8 cellular contexts compared by ENCODE assay signal in the genomic region with DNA sequence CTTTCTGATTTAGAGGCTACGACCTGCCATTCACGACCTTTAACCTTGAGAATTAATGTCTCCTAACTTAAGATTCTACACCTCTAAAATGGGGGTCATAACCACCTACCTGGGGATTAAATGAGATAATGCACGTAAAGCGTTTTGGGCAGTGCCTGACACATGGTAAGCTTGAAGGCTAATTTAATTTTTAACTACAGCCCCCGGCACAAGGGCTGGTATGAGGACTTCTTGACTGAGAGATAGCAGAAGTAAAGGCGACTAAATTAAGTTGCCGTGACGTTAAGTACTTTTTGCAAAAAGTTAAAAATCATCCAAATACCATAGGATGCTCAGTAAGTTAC. TPM values are rescaled to one million over a fixed set of nuclear protein-coding genes. Genes with fewer than 3 reads are reported as not detected.
DNase-seq lines count a peak whose midpoint lies in the region; ATAC-seq, FAIRE-seq and TF ChIP-seq lines count a peak whose summit lies in the region.

No MANE protein-coding gene starts in this region.

- DNase-seq in BJ (ENCODE audit: low read depth) (no peak), LNCaP clone FGC (ENCODE audit: low read depth) (no peak), dorsolateral prefrontal cortex (no peak), HCEC 1CT (no peak), GM12891 (ENCODE audit: insufficient read length, low spot score) (no peak), sciatic nerve (ENCODE audit: low spot score) (no peak)
- DNase-seq in natural killer cell treated with Interleukin-12 subunit alpha and Interleukin-12 subunit beta and Interleukin-15 and Interleukin-18, amount 100 ng/mL, for 72 hours (ENCODE audit: low spot score): no peak

- H3K4me3 Mint-ChIP-seq in natural killer cell treated with Interleukin-12 subunit alpha and Interleukin-12 subunit beta and Interleukin-15 and Interleukin-18, amount 100 ng/mL, for 72 hours: peak overlapping the region; percentile 96

- H3K27me3 ChIP-seq in BJ (ENCODE audit: control insufficient read depth, insufficient read depth, low read length): no peaks in the 10 kb centered on the region
- no peaks in the 10 kb centered on the region for H3K27me3 ChIP-seq in dorsolateral prefrontal cortex

- H3K27ac ChIP-seq in dorsolateral prefrontal cortex: peak overlapping the region in 57 of 59 donors; percentile 14 to 94 (median 85)

- intact Hi-C loops in dorsolateral prefrontal cortex (cut with DNase I) (loop anchor here (2.0 to 10.0 kb wide), 4 partner anchors 25 to 242 kb away; a partner anchor contains a TSS), sciatic nerve (cut with DNase I) (loop anchor here (10.0 kb wide), 1 partner anchor 1735 kb away; no protein-coding TSS in a partner anchor)

- TF ChIP-seq CTCF in BJ (IDR thresholded peaks at IDR 0.05; ENCODE audit: insufficient read depth, low read depth, low read length) (no peak), LNCaP clone FGC (IDR thresholded peaks at IDR 0.05; ENCODE audit: control insufficient read depth, extremely low read depth, insufficient read depth) (no peak), dorsolateral prefrontal cortex (IDR thresholded peaks at IDR 0.05 in 54 of 56, conservative IDR thresholded peaks at IDR 0.05 in 2 of 56; ENCODE audit: low read depth in 1 of 56, partially characterized antibody in 56 of 56) (no peak)

- peaks cover 5% of the 10 kb centered on the region for H3K36me3 Mint-ChIP-seq in natural killer cell treated with Interleukin-12 subunit alpha and Interleukin-12 subunit beta and Interleukin-15 and Interleukin-18, amount 100 ng/mL, for 72 hours

- FAIRE-seq in GM12891 (lab: Jason Lieb, UNC): no peak

- no peaks in the 10 kb centered on the region for H3K9me3 Mint-ChIP-seq in natural killer cell treated with Interleukin-12 subunit alpha and Interleukin-12 subunit beta and Interleukin-15 and Interleukin-18, amount 100 ng/mL, for 72 hours

- H3K36me3 ChIP-seq in BJ (ENCODE audit: control insufficient read depth, insufficient read depth, low read length): no peaks in the 10 kb centered on the region

- H3K27ac Mint-ChIP-seq in natural killer cell treated with Interleukin-12 subunit alpha and Interleukin-12 subunit beta and Interleukin-15 and Interleukin-18, amount 100 ng/mL, for 72 hours: peak overlapping the region; percentile 83 to 96

- ATAC-seq in natural killer cell treated with Interleukin-12 subunit alpha and Interleukin-12 subunit beta and Interleukin-15 and Interleukin-18, amount 100 ng/mL, for 72 hours: no peak
- ATAC-seq in HG03159 (IDR thresholded peaks at IDR 0.05; ENCODE audit: unreplicated experiment) (no peak), sciatic nerve (no peak)

- H3K4me1 Mint-ChIP-seq in natural killer cell treated with Interleukin-12 subunit alpha and Interleukin-12 subunit beta and Interleukin-15 and Interleukin-18, amount 100 ng/mL, for 72 hours (ENCODE audit: low read depth in 2 of 2): peaks cover 30 to 36% of the 10 kb centered on the region in 2 donors

- no peaks in the 10 kb centered on the region for H3K27me3 Mint-ChIP-seq in natural killer cell treated with Interleukin-12 subunit alpha and Interleukin-12 subunit beta and Interleukin-15 and Interleukin-18, amount 100 ng/mL, for 72 hours

- CTCF ChIA-PET in BJ (lab: Yijun Ruan, JAX): interaction anchor here (0.8 to 3.7 kb wide), 2 partner anchors 21 kb away, joined by 3 to 16 read pairs; no protein-coding TSS in a partner anchor

- peak overlapping the region; percentile 88 for H3K4me3 ChIP-seq in BJ (ENCODE audit: low read depth, low read length)
- H3K4me3 ChIP-seq in LNCaP clone FGC (ENCODE audit: low read depth, low read length): peak overlapping the region; percentile 77
- H3K4me3 ChIP-seq in dorsolateral prefrontal cortex: peak overlapping the region; percentile 44 to 97 (median 79)

- POLR2A ChIA-PET in BJ (lab: Charles Lee): interaction anchor here (0.7 kb wide), 1 partner anchor 92 kb away, joined by 5 read pairs; no protein-coding TSS in a partner anchor

- no peak for TF ChIP-seq POLR2A in GM12891 (IDR thresholded peaks at IDR 0.05; ENCODE audit: low read depth, low read length)

TF ChIP-seq in GM12891, 5 proteins besides CTCF, POLR2A, EP300 and RAD21:
- TF ChIP-seq POLR2AphosphoS5 (IDR thresholded peaks at IDR 0.05; ENCODE audit: low read depth, low read length): no peak
- TF ChIP-seq TAF1 (IDR thresholded peaks at IDR 0.05; ENCODE audit: low read depth, low read length): no peak
- TF ChIP-seq POU2F2 (IDR thresholded peaks at IDR 0.05; ENCODE audit: low read depth, low read length): no peak
- no peak for TF ChIP-seq SPI1 (IDR thresholded peaks at IDR 0.05; ENCODE audit: low read depth, low read length)
- no peak for TF ChIP-seq PAX5 (IDR thresholded peaks at IDR 0.05; ENCODE audit: insufficient read depth, low read length, severe bottlenecking)

RNA-seq across cellular contexts. Expression of a gene that starts 0.5 kb away (rescaled TPM):
- polyA plus RNA-seq in BJ (2011; rRNA removed): 30.3 and 49.2 TPM in 2 replicates
- 13.4 and 29.5 TPM in 2 replicates for polyA minus RNA-seq in BJ (2011; rRNA and poly(A)+ RNA removed)
- total RNA-seq in dorsolateral prefrontal cortex (10 to 100 TPM; 30.4 to 72.1 (median 52.3) TPM), sciatic nerve (21.5 TPM)
- total RNA-seq in natural killer cell treated with Interleukin-12 subunit alpha and Interleukin-12 subunit beta and Interleukin-15 and Interleukin-18, amount 100 ng/mL, for 72 hours: 10 to 100 TPM; 58.9 to 66.4 TPM
- 59.4 TPM for polyA plus RNA-seq in GM12891 (2012; ENCODE audit: low read depth, missing spikeins)

RNA-seq across cellular contexts. Expression of a gene that starts 4.5 kb away (rescaled TPM):
- polyA plus RNA-seq in BJ (2011; rRNA removed): 33.7 and 51.3 TPM in 2 replicates
- polyA minus RNA-seq in BJ (2011; rRNA and poly(A)+ RNA removed): 23.4 and 25.3 TPM in 2 replicates
- total RNA-seq in dorsolateral prefrontal cortex (100 to 1,000 TPM in 3 of 120 experiments, 10 to 100 TPM in 117; 46.6 to 117 (median 78.3) TPM), sciatic nerve (60.0 TPM)
- 100 to 1,000 TPM; 110 to 157 TPM for total RNA-seq in natural killer cell treated with Interleukin-12 subunit alpha and Interleukin-12 subunit beta and Interleukin-15 and Interleukin-18, amount 100 ng/mL, for 72 hours
- 77.0 TPM for polyA plus RNA-seq in GM12891 (2012; ENCODE audit: low read depth, missing spikeins)
